Comparison of ENCODE assay signal across 14 cellular contexts in genomic region chrX:46710425-46710824, GRCh38. TPM values are rescaled to one million over a fixed set of nuclear protein-coding genes. Genes with fewer than 3 reads are reported as not detected.
DNase-seq lines count a peak whose midpoint lies in the region; ATAC-seq and TF ChIP-seq lines count a peak whose summit lies in the region.
"Had no signal": no experiment of that assay in that cellular context is flagged by ENCODE, and none has a peak within 500 bp of the region (broad histone marks: within the 10 kb centered on the region; RNA-seq: fewer than 3 reads in every experiment).

No MANE protein-coding gene starts in this region.

- no peak for DNase-seq in activated CD4-positive, alpha-beta T cell treated with anti-CD3 and anti-CD28 coated beads for 36 hours
- no peak for DNase-seq in activated CD4-positive, alpha-beta T cell treated with anti-CD3 and anti-CD28 coated beads, Interleukin-2, amount 50 U/mL, for 4 hours
- DNase-seq in NCI-H69 (lab: John Stamatoyannopoulos, UW), result peak; percentile 68
- peak; percentile 8 to 40 for DNase-seq in cardiac fibroblast (ENCODE audit: low read depth in 2 of 2)
- no peak for DNase-seq in stimulated activated effector memory CD8-positive, alpha-beta T cell treated with anti-CD3 and anti-CD28 coated beads, Interleukin-12 subunit alpha, Interleukin-12 subunit beta, amount 100 ng/mL, for 72 hours (ENCODE audit: low spot score in 2 of 2)
- DNase-seq: naive thymus-derived CD8-positive, alpha-beta T cell; NCI-H1436 treated with DMSO at 0.1 percent for 48 hours; SJCRH30; stimulated activated CD4-positive, alpha-beta T cell treated with anti-CD3 and anti-CD28 coated beads, Interleukin-12 subunit alpha, Interleukin-12 subunit beta, amount 100 ng/mL, for 4 hours; stimulated activated naive CD4-positive, alpha-beta T cell treated with Interleukin-2 at 50 U/mL for 16 hours had no signal

- TF ChIP-seq CTCF in cardiac fibroblast (IDR thresholded peaks at IDR 0.05; ENCODE audit: low read depth, low read length), result no peak

- peak; percentile 7 for ATAC-seq in activated CD4-positive, alpha-beta T cell treated with anti-CD3 and anti-CD28 coated beads for 36 hours
- peak; percentile 13 for ATAC-seq in stimulated activated effector memory CD8-positive, alpha-beta T cell treated with anti-CD3 and anti-CD28 coated beads, Interleukin-12 subunit alpha, Interleukin-12 subunit beta, amount 100 ng/mL, for 72 hours
- no peak for ATAC-seq in HG03025 (IDR thresholded peaks at IDR 0.05; ENCODE audit: low FRiP score, unreplicated experiment)
- no peak for ATAC-seq in GM21723 (IDR thresholded peaks at IDR 0.05; ENCODE audit: unreplicated experiment)
- ATAC-seq in GM19463 (IDR thresholded peaks at IDR 0.05; ENCODE audit: unreplicated experiment), result no peak
- ATAC-seq: naive thymus-derived CD8-positive, alpha-beta T cell had no signal

- POLR2A ChIA-PET in activated CD4-positive, alpha-beta T cell treated with anti-CD3 and anti-CD28 coated beads for 36 hours (lab: Charles Lee), result no interaction called here

- H3K27ac Mint-ChIP-seq in activated CD4-positive, alpha-beta T cell treated with anti-CD3 and anti-CD28 coated beads for 36 hours, result peak overlapping the region; percentile 86
- peak overlapping the region; percentile 78 for H3K27ac Mint-ChIP-seq in stimulated activated effector memory CD8-positive, alpha-beta T cell treated with anti-CD3 and anti-CD28 coated beads, Interleukin-12 subunit alpha, Interleukin-12 subunit beta, amount 100 ng/mL, for 72 hours

- no peaks in the 10 kb centered on the region for H3K9me3 Mint-ChIP-seq in activated CD4-positive, alpha-beta T cell treated with anti-CD3 and anti-CD28 coated beads for 36 hours (ENCODE audit: low read depth)
- no peaks in the 10 kb centered on the region for H3K9me3 Mint-ChIP-seq in stimulated activated effector memory CD8-positive, alpha-beta T cell treated with anti-CD3 and anti-CD28 coated beads, Interleukin-12 subunit alpha, Interleukin-12 subunit beta, amount 100 ng/mL, for 72 hours
- H3K9me3 Mint-ChIP-seq: naive thymus-derived CD8-positive, alpha-beta T cell had no signal

- H3K4me3 ChIP-seq in cardiac fibroblast (replicated peaks in 1 of 2; ENCODE audit: low read depth in 2 of 2, low read length in 2 of 2), result no peak overlapping the region
- H3K4me3 ChIP-seq: coronary artery, SJCRH30 had no signal

- peaks cover 77% of the 10 kb centered on the region for H3K4me1 Mint-ChIP-seq in activated CD4-positive, alpha-beta T cell treated with anti-CD3 and anti-CD28 coated beads for 36 hours
- H3K4me1 Mint-ChIP-seq in stimulated activated effector memory CD8-positive, alpha-beta T cell treated with anti-CD3 and anti-CD28 coated beads, Interleukin-12 subunit alpha, Interleukin-12 subunit beta, amount 100 ng/mL, for 72 hours, result peaks cover 38% of the 10 kb centered on the region

- intact Hi-C loops in activated CD4-positive, alpha-beta T cell treated with anti-CD3 and anti-CD28 coated beads for 36 hours (cut with DNase I, micrococcal nuclease), result loop anchor here in 1 of 2 experiments (5.0 kb wide), 1 partner anchor 82 kb away; no protein-coding TSS in a partner anchor

- no peaks in the 10 kb centered on the region for H3K27me3 Mint-ChIP-seq in activated CD4-positive, alpha-beta T cell treated with anti-CD3 and anti-CD28 coated beads for 36 hours
- H3K27me3 Mint-ChIP-seq: naive thymus-derived CD8-positive, alpha-beta T cell had no signal

- H3K4me3 Mint-ChIP-seq in activated CD4-positive, alpha-beta T cell treated with anti-CD3 and anti-CD28 coated beads for 36 hours, result peak overlapping the region; percentile 34
- H3K4me3 Mint-ChIP-seq in stimulated activated effector memory CD8-positive, alpha-beta T cell treated with anti-CD3 and anti-CD28 coated beads, Interleukin-12 subunit alpha, Interleukin-12 subunit beta, amount 100 ng/mL, for 72 hours, result peak overlapping the region; percentile 15
- H3K4me3 Mint-ChIP-seq: naive thymus-derived CD8-positive, alpha-beta T cell had no signal

- H3K36me3 Mint-ChIP-seq in activated CD4-positive, alpha-beta T cell treated with anti-CD3 and anti-CD28 coated beads for 36 hours (ENCODE audit: low read depth), result peaks cover 9% of the 10 kb centered on the region
- H3K36me3 Mint-ChIP-seq in stimulated activated effector memory CD8-positive, alpha-beta T cell treated with anti-CD3 and anti-CD28 coated beads, Interleukin-12 subunit alpha, Interleukin-12 subunit beta, amount 100 ng/mL, for 72 hours, result no peaks in the 10 kb centered on the region
- H3K36me3 Mint-ChIP-seq: naive thymus-derived CD8-positive, alpha-beta T cell had no signal

- CTCF ChIA-PET in activated CD4-positive, alpha-beta T cell treated with anti-CD3 and anti-CD28 coated beads for 36 hours (lab: Charles Lee), result no interaction called here

RNA-seq across cellular contexts. Expression of gene SLC9A7, which starts 48.5 kb away (rescaled TPM):
- total RNA-seq in activated CD4-positive, alpha-beta T cell treated with anti-CD3 and anti-CD28 coated beads for 36 hours, result 10 to 100 TPM; 16.3 to 19.2 TPM

Comparison
In these comparisons a context has a peak if more than half of its experiments do, and no peak if none do; other contexts are left out.
1. ATAC-seq: peak in activated CD4-positive, alpha-beta T cell treated with anti-CD3 and anti-CD28 coated beads for 36 hours (single experiment) and stimulated activated effector memory CD8-positive, alpha-beta T cell treated with anti-CD3 and anti-CD28 coated beads, Interleukin-12 subunit alpha, Interleukin-12 subunit beta, amount 100 ng/mL, for 72 hours (single experiment); none in HG03025 (single experiment), GM21723 (single experiment) and GM19463 (single experiment).
2. DNase-seq: peak in NCI-H69 (single experiment) and cardiac fibroblast (2 of 2); none in activated CD4-positive, alpha-beta T cell treated with anti-CD3 and anti-CD28 coated beads for 36 hours (single experiment), activated CD4-positive, alpha-beta T cell treated with anti-CD3 and anti-CD28 coated beads, Interleukin-2, amount 50 U/mL, for 4 hours (0 of 2) and stimulated activated effector memory CD8-positive, alpha-beta T cell treated with anti-CD3 and anti-CD28 coated beads, Interleukin-12 subunit alpha, Interleukin-12 subunit beta, amount 100 ng/mL, for 72 hours (0 of 2).